In genomic region chr15:51203797-51204196, GRCh38 we compare ENCODE assay signal across 19 cellular contexts.
A peak's percentile ranks its signal among the peaks of the same experiment; 100 is the strongest.
DNase-seq lines count a peak whose midpoint lies in the region; TF ChIP-seq lines count a peak whose summit lies in the region.
"Had no signal": no experiment of that assay in that cellular context is flagged by ENCODE, and none has a peak within 500 bp of the region (broad histone marks: within the 10 kb centered on the region; RNA-seq: fewer than 3 reads in every experiment).

No MANE protein-coding gene starts in this region.

- no peak overlapping the region for H3K27ac ChIP-seq in AG04450 (ENCODE audit: low read depth, low read length)
- H3K27ac ChIP-seq in liver (ENCODE audit: low read depth in 1 of 2, low read length in 2 of 2), result no peak overlapping the region
- H3K27ac ChIP-seq: heart left ventricle, SJCRH30 had no signal

- TF ChIP-seq CTCF in AG04450 (IDR thresholded peaks at IDR 0.05; ENCODE audit: low read depth, low read length), result no peak
- TF ChIP-seq CTCF in liver (IDR thresholded peaks at IDR 0.05; ENCODE audit: low read depth, low read length, missing input control), result no peak

- 54% methylated on average over 2 of the region's 2 CpGs for WGBS in liver

- POLR2A ChIA-PET in AG04450 (lab: Yijun Ruan, JAX), result no interaction called here

- peak; percentile 21 for DNase-seq in AG04450 (ENCODE audit: low read depth, low spot score)
- peak; percentile 86 for DNase-seq in HS-5 (ENCODE audit: low read depth)
- DNase-seq in dedifferentiated amniotic fluid mesenchymal stem cell (ENCODE audit: extremely low spot score), result peak; percentile 36
- no peak for DNase-seq in cerebellum (ENCODE audit: low spot score)
- no peak for DNase-seq in NCI-H446 (lab: John Stamatoyannopoulos, UW)
- no peak for DNase-seq in T1000 (lab: John Stamatoyannopoulos, UW)
- no peak for DNase-seq in NCI-H510A (lab: John Stamatoyannopoulos, UW)
- DNase-seq: ACHN; activated effector memory CD4-positive, alpha-beta T cell treated with Interleukin-2 at 50 U/mL for 16 hours; amygdala; heart left ventricle; mesendoderm; NCI-H2029; NCI-H524; retina; SJCRH30; stimulated activated naive CD8-positive, alpha-beta T cell treated with anti-CD3 and anti-CD28 coated beads, Interleukin-15, amount 100 ng/mL, for 72 hours; T-helper 17 cell had no signal

- H3K9ac ChIP-seq in liver (ENCODE audit: low read depth in 1 of 2, low read length in 2 of 2), result no peak overlapping the region

- CTCF ChIA-PET in AG04450 (lab: Charles Lee), result interaction anchor here (1.1 to 4.6 kb wide), 4 partner anchors 12 to 200 kb away, joined by 3 to 27 read pairs (median 6); no protein-coding TSS in a partner anchor

- no peak overlapping the region for H3K4me3 ChIP-seq in AG04450 (ENCODE audit: low read depth, low read length)
- H3K4me3 ChIP-seq in liver (ENCODE audit: low read depth in 1 of 3, low read length in 3 of 3), result no peak overlapping the region
- H3K4me3 ChIP-seq: heart left ventricle, SJCRH30 had no signal

- H3K9me3 ChIP-seq in AG04450 (ENCODE audit: control insufficient read depth, insufficient read depth, low read length) (no peaks in the 10 kb centered on the region), liver (ENCODE audit: control insufficient read depth in 4 of 4, low read length in 3 of 4) (no peaks in the 10 kb centered on the region)
- H3K9me3 ChIP-seq: heart left ventricle, SJCRH30 had no signal

- H3K36me3 ChIP-seq in liver (ENCODE audit: control insufficient read depth in 4 of 4, insufficient read depth in 3 of 4, low read depth in 1 of 4, low read length in 3 of 4), result no peaks in the 10 kb centered on the region
- H3K36me3 ChIP-seq: heart left ventricle, SJCRH30 had no signal

- H3K27me3 ChIP-seq in AG04450 (ENCODE audit: control insufficient read depth, insufficient read depth, low read length), result peaks cover 12% of the 10 kb centered on the region
- peaks cover 2 to 16% (median 5%) of the 10 kb centered on the region in 4 donors for H3K27me3 ChIP-seq in liver (ENCODE audit: control insufficient read depth in 4 of 4, insufficient read depth in 4 of 4, low read length in 3 of 4)
- H3K27me3 ChIP-seq: SJCRH30 had no signal

- TF ChIP-seq RAD21 in liver (IDR thresholded peaks at IDR 0.05), result no peak

- H3K4me1 ChIP-seq in liver (ENCODE audit: control insufficient read depth in 4 of 4, insufficient read depth in 4 of 4, low read length in 3 of 4), result peaks cover 6 to 23% (median 20%) of the 10 kb centered on the region in 4 donors
- H3K4me1 ChIP-seq: SJCRH30 had no signal

TF ChIP-seq in liver, 16 proteins besides CTCF, POLR2A, EP300 and RAD21:
- TF ChIP-seq ATF3 (IDR thresholded peaks at IDR 0.05) (no peak), FOXA2 (IDR thresholded peaks at IDR 0.05) (peak; percentile 28), EGR1 (IDR thresholded peaks at IDR 0.05; ENCODE audit: low read depth in 2 of 2) (no peak), FOXA1 (IDR thresholded peaks at IDR 0.05) (no peak), HNF4G (IDR thresholded peaks at IDR 0.05) (peak; percentile 79), JUND (IDR thresholded peaks at IDR 0.05) (peak; percentile 78 to 80), GABPA (IDR thresholded peaks at IDR 0.05 in 1 of 2, conservative IDR thresholded peaks at IDR 0.05 in 1 of 2) (no peak), YY1 (IDR thresholded peaks at IDR 0.05) (no peak), NR2F2 (IDR thresholded peaks at IDR 0.05) (no peak), SP1 (IDR thresholded peaks at IDR 0.05) (peak; percentile 69), HNF4A (conservative IDR thresholded peaks at IDR 0.05) (peak; percentile 89 to 90), REST (IDR thresholded peaks at IDR 0.05) (no peak), MAX (IDR thresholded peaks at IDR 0.05) (no peak), TAF1 (conservative IDR thresholded peaks at IDR 0.05) (no peak), ZBTB33 (IDR thresholded peaks at IDR 0.05) (peak; percentile 36), RXRA (IDR thresholded peaks at IDR 0.05) (peak; percentile 33 to 72)

Comparison
In these comparisons a context has a peak if more than half of its experiments do, and no peak if none do; other contexts are left out.
1. DNase-seq: peak in AG04450 (single experiment), HS-5 (single experiment) and dedifferentiated amniotic fluid mesenchymal stem cell (single experiment); none in cerebellum (single experiment), NCI-H446 (0 of 2), T1000 (single experiment) and NCI-H510A (single experiment).